8 cellular contexts compared by ENCODE assay signal in genomic region chr3:44992555-44993470, GRCh38. TPM values are rescaled to one million over a fixed set of nuclear protein-coding genes. Genes with fewer than 3 reads are reported as not detected.
DNase-seq lines count a peak whose midpoint lies in the region; ATAC-seq and TF ChIP-seq lines count a peak whose summit lies in the region.

No MANE protein-coding gene starts in this region.

- no peaks in the 10 kb centered on the region for H3K9me3 ChIP-seq in OCI-LY1 (ENCODE audit: low read length)
- H3K9me3 ChIP-seq in sigmoid colon: no peaks in the 10 kb centered on the region

- no peaks in the 10 kb centered on the region for H3K9me2 ChIP-seq in OCI-LY1 (ENCODE audit: low read depth, low read length)

- 69 to 83% methylated on average over 7 of the region's 7 CpGs for WGBS in sigmoid colon, 2 donors

- H3K4me2 ChIP-seq in OCI-LY1 (ENCODE audit: low read length): no peak overlapping the region

- no peak overlapping the region for H2AFZ ChIP-seq in OCI-LY1 (ENCODE audit: low read length)

- H3F3A ChIP-seq in OCI-LY1 (ENCODE audit: insufficient read depth, low read length): no peaks in the 10 kb centered on the region

- no peaks in the 10 kb centered on the region for H3K27me3 ChIP-seq in OCI-LY1 (ENCODE audit: insufficient read depth, low read length)
- no peaks in the 10 kb centered on the region for H3K27me3 ChIP-seq in sigmoid colon

- H3K9ac ChIP-seq in OCI-LY1 (ENCODE audit: low read length): no peak overlapping the region

- no peak for TF ChIP-seq EP300 in sigmoid colon (IDR thresholded peaks at IDR 0.05)

- no peaks in the 10 kb centered on the region for H3K4me1 ChIP-seq in OCI-LY1 (ENCODE audit: insufficient read depth, low read length, severe bottlenecking)
- peaks cover 0 to 24% (median 16%) of the 10 kb centered on the region in 4 donors for H3K4me1 ChIP-seq in sigmoid colon

- TF ChIP-seq CTCF in OCI-LY1 (IDR thresholded peaks at IDR 0.05; ENCODE audit: low read length): peak; percentile 87
- peak in 3 of 4 experiments; percentile 11 to 51 (median 40) for TF ChIP-seq CTCF in sigmoid colon (IDR thresholded peaks at IDR 0.05)

- no peaks in the 10 kb centered on the region for H4K20me1 ChIP-seq in OCI-LY1 (ENCODE audit: insufficient read depth, low read length)

- ATAC-seq in GM21423 (IDR thresholded peaks at IDR 0.05; ENCODE audit: unreplicated experiment) (no peak), HG02678 (IDR thresholded peaks at IDR 0.05; ENCODE audit: unreplicated experiment) (no peak)

- DNase-seq in NCI-H748 (lab: John Stamatoyannopoulos, UW; ENCODE audit: unreplicated experiment): peak; percentile 6
- no peak for DNase-seq in NCI-H748 treated with DMSO at 0.1 percent for 48 hours (lab: John Stamatoyannopoulos, UW)
- peak; percentile 42 to 63 for DNase-seq in erythroblast (lab: John Stamatoyannopoulos, UW)
- peak; percentile 49 for DNase-seq in sigmoid colon
- no peak for DNase-seq in NCI-H1092 treated with DMSO at 0.1 percent for 48 hours (lab: John Stamatoyannopoulos, UW)

- intact Hi-C loops in sigmoid colon (cut with DNase I): no loop called here

- peaks cover 83% of the 10 kb centered on the region for H3K36me3 ChIP-seq in OCI-LY1 (ENCODE audit: insufficient read depth, low read length)
- peaks cover 0 to 51% (median 7%) of the 10 kb centered on the region in 4 donors for H3K36me3 ChIP-seq in sigmoid colon

- H3K79me2 ChIP-seq in OCI-LY1 (ENCODE audit: insufficient read depth, low read length): peaks cover 3% of the 10 kb centered on the region; the same call in 1 of the 2 replicates

- no peak overlapping the region for H3K27ac ChIP-seq in OCI-LY1 (ENCODE audit: low read depth, low read length, poor library complexity, severe bottlenecking)
- H3K27ac ChIP-seq in sigmoid colon: peak overlapping the region in 2 of 4 donors; percentile 0 to 43

- TF ChIP-seq POLR2A in erythroblast (IDR thresholded peaks at IDR 0.05; ENCODE audit: low read length) (no peak), sigmoid colon (IDR thresholded peaks at IDR 0.05) (no peak)

- no peak overlapping the region for H3K4me3 ChIP-seq in OCI-LY1 (ENCODE audit: low read depth, low read length, poor library complexity, severe bottlenecking)
- H3K4me3 ChIP-seq in sigmoid colon: no peak overlapping the region

RNA-seq across cellular contexts. Expression of gene EXOSC7, which starts 16.8 kb away (rescaled TPM):
- total RNA-seq in sigmoid colon: 10 to 100 TPM; 26.9 to 44.3 (median 34.9) TPM
- 10 to 100 TPM; 16.2 to 40.3 (median 17.3) TPM for polyA plus RNA-seq in sigmoid colon

RNA-seq across cellular contexts. Expression of gene ZDHHC3, which starts 16.8 kb away (rescaled TPM):
- 10 to 100 TPM; 43.2 to 62.9 (median 46.3) TPM for total RNA-seq in sigmoid colon
- polyA plus RNA-seq in sigmoid colon: 10 to 100 TPM; 77.2 to 82.8 (median 78.1) TPM

RNA-seq across cellular contexts. Expression of gene CLEC3B, which starts 33.3 kb away (rescaled TPM):
- 10 to 100 TPM; 21.3 to 97.2 (median 40.3) TPM for total RNA-seq in sigmoid colon
- 10 to 100 TPM in 2 of 3 donors, 1 to 10 TPM in 1; 8.8 to 50.5 (median 35.3) TPM for polyA plus RNA-seq in sigmoid colon

Comparison
In these comparisons a context has a peak if more than half of its experiments do, and no peak if none do; other contexts are left out.
1. DNase-seq: peak in NCI-H748 (single experiment), erythroblast (2 of 2) and sigmoid colon (single experiment); none in NCI-H748 treated with DMSO at 0.1 percent for 48 hours (single experiment) and NCI-H1092 treated with DMSO at 0.1 percent for 48 hours (single experiment).